Comparison of ENCODE assay signal across 15 cellular contexts in the genomic region with DNA sequence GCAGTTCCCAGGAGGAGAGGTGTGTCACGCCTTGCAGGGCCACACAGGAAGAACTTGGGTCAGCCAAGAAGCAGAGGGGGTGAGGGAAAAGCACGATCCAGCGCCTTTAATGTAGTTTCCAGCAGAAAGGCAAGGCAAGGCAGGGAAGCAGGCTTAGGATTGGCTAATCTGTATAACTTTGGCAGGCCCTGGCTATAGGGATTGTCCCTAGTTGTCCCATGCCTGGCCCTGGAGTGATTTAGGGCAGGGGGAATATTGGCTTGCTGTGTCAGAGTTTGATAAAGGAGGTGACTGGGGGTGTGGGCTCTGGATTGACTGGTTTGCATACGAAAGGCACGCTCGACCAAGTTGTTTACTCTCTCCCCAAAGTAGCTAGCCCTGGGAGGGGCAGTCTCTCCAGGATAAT. TPM values are rescaled to one million over a fixed set of nuclear protein-coding genes. Genes with fewer than 3 reads are reported as not detected.
DNase-seq lines count a peak whose midpoint lies in the region; ATAC-seq and TF ChIP-seq lines count a peak whose summit lies in the region.
"Had no signal": no experiment of that assay in that cellular context is flagged by ENCODE, and none has a peak within 500 bp of the region (broad histone marks: within the 10 kb centered on the region; RNA-seq: fewer than 3 reads in every experiment).

No MANE protein-coding gene starts in this region.

- ATAC-seq in HG03442 (IDR thresholded peaks at IDR 0.05; ENCODE audit: unreplicated experiment) (no peak), GM19455 (IDR thresholded peaks at IDR 0.05; ENCODE audit: unreplicated experiment) (no peak)
- ATAC-seq: HCT116 had no signal

- TF ChIP-seq CTCF in neural crest cell (conservative IDR thresholded peaks at IDR 0.05) (no peak), tibial artery (IDR thresholded peaks at IDR 0.05) (no peak)

- intact Hi-C loops in tibial artery (cut with DNase I; ENCODE audit: low total_unique reads) = no loop called here

- no peaks in the 10 kb centered on the region for H3K27me3 Mint-ChIP-seq in neural crest cell (ENCODE audit: low read depth)

- H3K27ac ChIP-seq in HUES64 (ENCODE audit: low read depth, low read length) (peak overlapping the region; percentile 86; the same call in 1 of the 2 replicates), tibial artery (no peak overlapping the region)
- H3K27ac ChIP-seq: PC-9 had no signal

- H3K36me3 ChIP-seq in HUES64 (ENCODE audit: insufficient read depth, low read length) = peaks cover 9% of the 10 kb centered on the region
- peaks cover 0 to 21% (median 4%) of the 10 kb centered on the region in 3 donors for H3K36me3 ChIP-seq in tibial artery
- H3K36me3 ChIP-seq: MG63 had no signal

- H3K4me3 ChIP-seq in HUES64 (ENCODE audit: low read length) = peak overlapping the region; percentile 11
- no peak overlapping the region for H3K4me3 ChIP-seq in tibial artery
- H3K4me3 ChIP-seq: MG63, PC-9 had no signal

- H3K9ac ChIP-seq in HUES64 (ENCODE audit: low read depth, low read length) = peak overlapping the region; percentile 2; the same call in 1 of the 2 replicates

- H3K9me3 ChIP-seq in HUES64 (ENCODE audit: insufficient read depth, low read depth, low read length) (no peaks in the 10 kb centered on the region), tibial artery (no peaks in the 10 kb centered on the region)
- H3K9me3 ChIP-seq: MG63 had no signal

- H3K27ac Mint-ChIP-seq in neural crest cell (ENCODE audit: unreplicated experiment) = peak overlapping the region; percentile 29

- H3K36me3 Mint-ChIP-seq in neural crest cell (ENCODE audit: low read depth) = peaks cover 4% of the 10 kb centered on the region

- WGBS in HUES64 = 12% methylated on average over 3 of the region's 6 CpGs

- DNase-seq in ELF-1 (ENCODE audit: low read depth, low spot score) (peak; percentile 55), iPS DF 19.7 (ENCODE audit: low read depth, low spot score) (peak; percentile 23), neural crest cell (ENCODE audit: low read depth, low spot score) (no peak), tibial artery (no peak)
- no peak for DNase-seq in activated T-cell treated with anti-CD3 and anti-CD28 coated beads, Interleukin-2, amount 50 U/mL, for 48 hours
- DNase-seq: C1 segment of cervical spinal cord, MG63, NCI-H1105, NCI-H187, NCI-H446, PC-9 had no signal

- H3K4me1 ChIP-seq in HUES64 (ENCODE audit: insufficient read depth, low read length) = peaks cover 24% of the 10 kb centered on the region
- no peaks in the 10 kb centered on the region for H3K4me1 ChIP-seq in tibial artery

- H3K4me3 Mint-ChIP-seq in neural crest cell = no peak overlapping the region

- H3K4me1 Mint-ChIP-seq in neural crest cell = peaks cover 9% of the 10 kb centered on the region

- H3K9me3 Mint-ChIP-seq in neural crest cell = no peaks in the 10 kb centered on the region

- H3K27me3 ChIP-seq in HUES64 (ENCODE audit: insufficient read depth, low read length) = no peaks in the 10 kb centered on the region
- H3K27me3 ChIP-seq in tibial artery = no peaks in the 10 kb centered on the region
- H3K27me3 ChIP-seq: MG63 had no signal

RNA-seq across cellular contexts. Expression of a gene that starts 44.6 kb away (rescaled TPM):
- 35.1 TPM for polyA plus RNA-seq in HUES64 (2013, experiment 1 of 2)
- 30.6 TPM for polyA plus RNA-seq in HUES64 (2013, experiment 2 of 2)
- total RNA-seq in neural crest cell = 73.1 and 73.7 TPM in 2 replicates

RNA-seq across cellular contexts. Expression of a gene that starts 58.0 kb away (rescaled TPM):
- polyA plus RNA-seq in HUES64 (2013, experiment 1 of 2) = not detected
- polyA plus RNA-seq in HUES64 (2013, experiment 2 of 2) = not detected
- not detected in 2 replicates for total RNA-seq in neural crest cell
- total RNA-seq: PC-9 had no signal

Comparison
In these comparisons a context has a peak if more than half of its experiments do, and no peak if none do; other contexts are left out.
1. DNase-seq: peak in ELF-1 (single experiment) and iPS DF 19.7 (single experiment); none in neural crest cell (single experiment), activated T-cell treated with anti-CD3 and anti-CD28 coated beads, Interleukin-2, amount 50 U/mL, for 48 hours (0 of 2) and tibial artery (0 of 2).